Comparison of ENCODE assay signal across 9 cellular contexts in genomic region chr12:111412830-111413441, GRCh38. TPM values are rescaled to one million over a fixed set of nuclear protein-coding genes. Genes with fewer than 3 reads are reported as not detected.
DNase-seq lines count a peak whose midpoint lies in the region; ATAC-seq and TF ChIP-seq lines count a peak whose summit lies in the region.
"Had no signal": no experiment of that assay in that cellular context is flagged by ENCODE, and none has a peak within 500 bp of the region (broad histone marks: within the 10 kb centered on the region; RNA-seq: fewer than 3 reads in every experiment).

No MANE protein-coding gene starts in this region.

- in situ Hi-C loops in SK-MEL-5 (cut with HindIII; ENCODE audit: low pct_unique_long_range_greater_than_20kb, low sequenced_read_pairs), result no loop called here

- no peaks in the 10 kb centered on the region for H3K27me3 Mint-ChIP-seq in activated CD4-positive, alpha-beta T cell treated with anti-CD3 and anti-CD28 coated beads, Interleukin-2, amount 10 ng/mL, durations not matched to agents 7 days and 5 days

- no peaks in the 10 kb centered on the region for H3K9me3 Mint-ChIP-seq in activated CD4-positive, alpha-beta T cell treated with anti-CD3 and anti-CD28 coated beads, Interleukin-2, amount 10 ng/mL, durations not matched to agents 7 days and 5 days
- no peaks in the 10 kb centered on the region for H3K9me3 Mint-ChIP-seq in stimulated activated effector memory CD8-positive, alpha-beta T cell treated with anti-CD3 and anti-CD28 coated beads, Interleukin-12 subunit alpha, Interleukin-12 subunit beta, amount 100 ng/mL, for 72 hours

- H3K4me1 Mint-ChIP-seq in activated CD4-positive, alpha-beta T cell treated with anti-CD3 and anti-CD28 coated beads, Interleukin-2, amount 10 ng/mL, durations not matched to agents 7 days and 5 days, result peaks cover 66% of the 10 kb centered on the region
- H3K4me1 Mint-ChIP-seq in stimulated activated effector memory CD8-positive, alpha-beta T cell treated with anti-CD3 and anti-CD28 coated beads, Interleukin-12 subunit alpha, Interleukin-12 subunit beta, amount 100 ng/mL, for 72 hours, result peaks cover 72% of the 10 kb centered on the region

- H3K36me3 Mint-ChIP-seq in activated CD4-positive, alpha-beta T cell treated with anti-CD3 and anti-CD28 coated beads, Interleukin-2, amount 10 ng/mL, durations not matched to agents 7 days and 5 days (ENCODE audit: low read depth), result peaks cover 24% of the 10 kb centered on the region
- peaks cover 39% of the 10 kb centered on the region for H3K36me3 Mint-ChIP-seq in stimulated activated effector memory CD8-positive, alpha-beta T cell treated with anti-CD3 and anti-CD28 coated beads, Interleukin-12 subunit alpha, Interleukin-12 subunit beta, amount 100 ng/mL, for 72 hours

- no peak for TF ChIP-seq CTCF in fibroblast of the aortic adventitia (IDR thresholded peaks at IDR 0.05; ENCODE audit: insufficient read depth, low read length)

- no peak overlapping the region for H3K4me3 Mint-ChIP-seq in activated CD4-positive, alpha-beta T cell treated with anti-CD3 and anti-CD28 coated beads, Interleukin-2, amount 10 ng/mL, durations not matched to agents 7 days and 5 days
- peak overlapping the region; percentile 78 for H3K4me3 Mint-ChIP-seq in stimulated activated effector memory CD8-positive, alpha-beta T cell treated with anti-CD3 and anti-CD28 coated beads, Interleukin-12 subunit alpha, Interleukin-12 subunit beta, amount 100 ng/mL, for 72 hours

- no peak for ATAC-seq in stimulated activated effector memory CD8-positive, alpha-beta T cell treated with anti-CD3 and anti-CD28 coated beads, Interleukin-12 subunit alpha, Interleukin-12 subunit beta, amount 100 ng/mL, for 72 hours
- no peak for ATAC-seq in GM18517 (IDR thresholded peaks at IDR 0.05; ENCODE audit: unreplicated experiment)

- DNase-seq in activated CD4-positive, alpha-beta T cell treated with anti-CD3 and anti-CD28 coated beads, Interleukin-2, amount 10 ng/mL, durations not matched to agents 7 days and 5 days, result no peak
- DNase-seq in activated CD4-positive, alpha-beta T cell treated with anti-CD3 and anti-CD28 coated beads for 48 hours, result no peak
- peak; percentile 66 for DNase-seq in SK-MEL-5 (ENCODE audit: low read depth, low spot score)
- peak; percentile 47 for DNase-seq in fibroblast of the aortic adventitia (ENCODE audit: low read depth)
- DNase-seq in stimulated activated effector memory CD8-positive, alpha-beta T cell treated with anti-CD3 and anti-CD28 coated beads, Interleukin-12 subunit alpha, Interleukin-12 subunit beta, amount 100 ng/mL, for 72 hours (ENCODE audit: low spot score in 2 of 2), result no peak
- DNase-seq in NOMO-1 treated with DMSO at 0.1 percent for 48 hours (lab: John Stamatoyannopoulos, UW; ENCODE audit: unreplicated experiment), result no peak
- no peak for DNase-seq in glomerular visceral epithelial cell (ENCODE audit: extremely low spot score)
- DNase-seq: T1000 had no signal

- H3K27ac Mint-ChIP-seq in activated CD4-positive, alpha-beta T cell treated with anti-CD3 and anti-CD28 coated beads, Interleukin-2, amount 10 ng/mL, durations not matched to agents 7 days and 5 days, result peak overlapping the region; percentile 88
- peak overlapping the region; percentile 69 for H3K27ac Mint-ChIP-seq in stimulated activated effector memory CD8-positive, alpha-beta T cell treated with anti-CD3 and anti-CD28 coated beads, Interleukin-12 subunit alpha, Interleukin-12 subunit beta, amount 100 ng/mL, for 72 hours

- CTCF ChIA-PET in activated CD4-positive, alpha-beta T cell treated with anti-CD3 and anti-CD28 coated beads, Interleukin-2, amount 10 ng/mL, durations not matched to agents 7 days and 5 days (lab: Charles Lee), result interaction anchor here (1.0 to 3.3 kb wide), 10 partner anchors 13 to 339 kb away, joined by 3 to 19 read pairs (median 7); no protein-coding TSS in a partner anchor

- POLR2A ChIA-PET in activated CD4-positive, alpha-beta T cell treated with anti-CD3 and anti-CD28 coated beads, Interleukin-2, amount 10 ng/mL, durations not matched to agents 7 days and 5 days (lab: Charles Lee), result no interaction called here

- H3K4me3 ChIP-seq in fibroblast of the aortic adventitia (ENCODE audit: low read depth, low read length), result no peak overlapping the region

RNA-seq across cellular contexts. Expression of gene SH2B3, which starts 7.2 kb away (rescaled TPM):
- 10 to 100 TPM; 29.7 to 29.8 TPM for total RNA-seq in activated CD4-positive, alpha-beta T cell treated with anti-CD3 and anti-CD28 coated beads, Interleukin-2, amount 10 ng/mL, durations not matched to agents 7 days and 5 days
- 55.2 and 57.1 TPM in 2 replicates for total RNA-seq in SK-MEL-5 (2014; rRNA removed; shearing (Covaris generic))
- 98.7 and 159 TPM in 2 replicates for polyA plus RNA-seq in SK-MEL-5 (2015; cell fraction: cytosol; rRNA removed)
- 49.0 and 63.7 TPM in 2 replicates for polyA plus RNA-seq in SK-MEL-5 (2015; cell fraction: nucleus; rRNA removed)
- 20.2 and 27.8 TPM in 2 replicates for total RNA-seq in fibroblast of the aortic adventitia (ENCODE audit: low replicate concordance)

RNA-seq across cellular contexts. Expression of gene PHETA1, which starts 44.0 kb away (rescaled TPM):
- under 1 TPM; 0.69 to 0.97 TPM for total RNA-seq in activated CD4-positive, alpha-beta T cell treated with anti-CD3 and anti-CD28 coated beads, Interleukin-2, amount 10 ng/mL, durations not matched to agents 7 days and 5 days
- total RNA-seq in SK-MEL-5 (2014; rRNA removed; shearing (Covaris generic)), result 3.7 and 5.0 TPM in 2 replicates
- 11.7 and 15.4 TPM in 2 replicates for polyA plus RNA-seq in SK-MEL-5 (2015; cell fraction: cytosol; rRNA removed)
- polyA plus RNA-seq in SK-MEL-5 (2015; cell fraction: nucleus; rRNA removed), result 6.6 and 9.7 TPM in 2 replicates
- 7.3 and 16.2 TPM in 2 replicates for total RNA-seq in fibroblast of the aortic adventitia (ENCODE audit: low replicate concordance)

Comparison
In these comparisons a context has a peak if more than half of its experiments do, and no peak if none do; other contexts are left out.
1. DNase-seq: peak in SK-MEL-5 (single experiment) and fibroblast of the aortic adventitia (single experiment); none in activated CD4-positive, alpha-beta T cell treated with anti-CD3 and anti-CD28 coated beads, Interleukin-2, amount 10 ng/mL, durations not matched to agents 7 days and 5 days (single experiment), activated CD4-positive, alpha-beta T cell treated with anti-CD3 and anti-CD28 coated beads for 48 hours (single experiment), stimulated activated effector memory CD8-positive, alpha-beta T cell treated with anti-CD3 and anti-CD28 coated beads, Interleukin-12 subunit alpha, Interleukin-12 subunit beta, amount 100 ng/mL, for 72 hours (0 of 2), NOMO-1 treated with DMSO at 0.1 percent for 48 hours (single experiment) and glomerular visceral epithelial cell (single experiment).